ENCODE assay signal across 12 cellular contexts in genomic region chr3:129602309-129602708, GRCh38. TPM values are rescaled to one million over a fixed set of nuclear protein-coding genes. Genes with fewer than 3 reads are reported as not detected.
DNase-seq lines count a peak whose midpoint lies in the region; ATAC-seq and TF ChIP-seq lines count a peak whose summit lies in the region.
"Had no signal": no experiment of that assay in that cellular context is flagged by ENCODE, and none has a peak within 500 bp of the region (broad histone marks: within the 10 kb centered on the region; RNA-seq: fewer than 3 reads in every experiment).

No MANE protein-coding gene starts in this region.

- no peaks in the 10 kb centered on the region for H3K9me3 Mint-ChIP-seq in nephron
- no peaks in the 10 kb centered on the region for H3K9me3 Mint-ChIP-seq in activated naive CD4-positive, alpha-beta T cell treated with anti-CD3 and anti-CD28 coated beads, Interleukin-2, amount 10 ng/mL, durations not matched to agents 7 days and 5 days
- H3K9me3 Mint-ChIP-seq: activated naive CD4-positive, alpha-beta T cell treated with anti-CD3 and anti-CD28 coated beads, Interleukin-2, amount 50 U/mL, for 72 hours had no signal

- H3K4me1 Mint-ChIP-seq in nephron: peaks cover 62% of the 10 kb centered on the region
- H3K4me1 Mint-ChIP-seq in activated naive CD4-positive, alpha-beta T cell treated with anti-CD3 and anti-CD28 coated beads, Interleukin-2, amount 10 ng/mL, durations not matched to agents 7 days and 5 days: peaks cover 10% of the 10 kb centered on the region

- TF ChIP-seq POLR2A in upper lobe of left lung (IDR thresholded peaks at IDR 0.05): no peak

- ATAC-seq in Right ventricle myocardium superior (ENCODE audit: poor library complexity) (no peak), upper lobe of left lung (ENCODE audit: low FRiP score in 2 of 2) (no peak), HG02623 (IDR thresholded peaks at IDR 0.05; ENCODE audit: unreplicated experiment) (no peak)
- ATAC-seq: activated naive CD4-positive, alpha-beta T cell treated with anti-CD3 and anti-CD28 coated beads, Interleukin-2, amount 50 U/mL, for 72 hours had no signal

- H3K9me3 ChIP-seq in left ventricle myocardium inferior (replicated peaks) (no peaks in the 10 kb centered on the region), upper lobe of left lung (no peaks in the 10 kb centered on the region)

- no peaks in the 10 kb centered on the region for H3K36me3 Mint-ChIP-seq in nephron (ENCODE audit: low read depth)
- H3K36me3 Mint-ChIP-seq in activated naive CD4-positive, alpha-beta T cell treated with anti-CD3 and anti-CD28 coated beads, Interleukin-2, amount 10 ng/mL, durations not matched to agents 7 days and 5 days: peaks cover 2% of the 10 kb centered on the region

- H3K27ac Mint-ChIP-seq in nephron: peak overlapping the region; percentile 16 to 68 (median 53)
- H3K27ac Mint-ChIP-seq in activated naive CD4-positive, alpha-beta T cell treated with anti-CD3 and anti-CD28 coated beads, Interleukin-2, amount 10 ng/mL, durations not matched to agents 7 days and 5 days: no peak overlapping the region
- H3K27ac Mint-ChIP-seq: activated naive CD4-positive, alpha-beta T cell treated with anti-CD3 and anti-CD28 coated beads, Interleukin-2, amount 50 U/mL, for 72 hours had no signal

- H3K27ac ChIP-seq in left ventricle myocardium inferior (replicated peaks) (peak overlapping the region; percentile 96), upper lobe of left lung (peak overlapping the region; percentile 92 to 95 (median 94))

- no peak for TF ChIP-seq CTCF in left ventricle myocardium inferior (IDR thresholded peaks at IDR 0.05; ENCODE audit: borderline replicate concordance)
- no peak for TF ChIP-seq CTCF in nephron (IDR thresholded peaks at IDR 0.05; ENCODE audit: unreplicated experiment in 3 of 3)
- TF ChIP-seq CTCF in upper lobe of left lung (IDR thresholded peaks at IDR 0.05): no peak

- peaks cover 92% of the 10 kb centered on the region for H3K4me1 ChIP-seq in left ventricle myocardium inferior
- peaks cover 73 to 94% (median 80%) of the 10 kb centered on the region in 4 donors for H3K4me1 ChIP-seq in upper lobe of left lung

- DNase-seq in left ventricle myocardium inferior (no peak), Right ventricle myocardium superior (no peak), dermis blood vessel endothelial cell (peak; percentile 37), upper lobe of left lung (peak in 1 of 2 donors; percentile 68), globus pallidus (ENCODE audit: low spot score) (no peak)
- DNase-seq in activated naive CD4-positive, alpha-beta T cell treated with anti-CD3 and anti-CD28 coated beads, Interleukin-2, amount 10 ng/mL, durations not matched to agents 7 days and 5 days: no peak
- DNase-seq: mammary epithelial cell, NCI-H446, retina had no signal

- intact Hi-C loops in left ventricle myocardium inferior (cut with micrococcal nuclease): no loop called here
- intact Hi-C loops in Right ventricle myocardium superior (cut with DNase I): no loop called here

- H3K36me3 ChIP-seq in left ventricle myocardium inferior: no peaks in the 10 kb centered on the region
- no peaks in the 10 kb centered on the region for H3K36me3 ChIP-seq in upper lobe of left lung

- H3K27me3 Mint-ChIP-seq in nephron (ENCODE audit: low read depth): peaks cover 19% of the 10 kb centered on the region
- H3K27me3 Mint-ChIP-seq in activated naive CD4-positive, alpha-beta T cell treated with anti-CD3 and anti-CD28 coated beads, Interleukin-2, amount 10 ng/mL, durations not matched to agents 7 days and 5 days: peaks cover 96% of the 10 kb centered on the region

- 61 to 68% methylated on average over 11 of the region's 11 CpGs for WGBS in upper lobe of left lung, 2 donors

- H3K27me3 ChIP-seq in left ventricle myocardium inferior (ENCODE audit: low read depth) (peaks cover 16% of the 10 kb centered on the region), upper lobe of left lung (no peaks in the 10 kb centered on the region)

- peak overlapping the region; percentile 82 for H3K4me3 ChIP-seq in left ventricle myocardium inferior
- peak overlapping the region in 3 of 4 donors; percentile 64 to 85 (median 79) for H3K4me3 ChIP-seq in upper lobe of left lung

- H3K4me3 Mint-ChIP-seq in nephron: peak overlapping the region; percentile 61 to 97 (median 87)
- H3K4me3 Mint-ChIP-seq in activated naive CD4-positive, alpha-beta T cell treated with anti-CD3 and anti-CD28 coated beads, Interleukin-2, amount 10 ng/mL, durations not matched to agents 7 days and 5 days: no peak overlapping the region

- no peak for TF ChIP-seq EP300 in upper lobe of left lung (IDR thresholded peaks at IDR 0.05)

- CTCF ChIA-PET in activated naive CD4-positive, alpha-beta T cell treated with anti-CD3 and anti-CD28 coated beads, Interleukin-2, amount 10 ng/mL, durations not matched to agents 7 days and 5 days (lab: Charles Lee): no interaction called here

RNA-seq across cellular contexts. Expression of gene PLXND1, which starts 4.2 kb away (rescaled TPM):
- total RNA-seq in left ventricle myocardium inferior (45.5 TPM), Right ventricle myocardium superior (53.1 TPM), dermis blood vessel endothelial cell (415 and 872 TPM in 2 replicates), upper lobe of left lung (100 to 1,000 TPM in 5 of 6 donors, 10 to 100 TPM in 1; 95.3 to 607 (median 227) TPM)

RNA-seq across cellular contexts. Expression of gene H1-8, which starts 59.3 kb away (rescaled TPM):
- total RNA-seq in left ventricle myocardium inferior (not detected), Right ventricle myocardium superior (not detected), dermis blood vessel endothelial cell (not detected in 2 replicates), upper lobe of left lung (not detected)
- total RNA-seq: activated naive CD4-positive, alpha-beta T cell treated with anti-CD3 and anti-CD28 coated beads, Interleukin-2, amount 50 U/mL, for 72 hours; mammary epithelial cell had no signal
